In the genomic region with DNA sequence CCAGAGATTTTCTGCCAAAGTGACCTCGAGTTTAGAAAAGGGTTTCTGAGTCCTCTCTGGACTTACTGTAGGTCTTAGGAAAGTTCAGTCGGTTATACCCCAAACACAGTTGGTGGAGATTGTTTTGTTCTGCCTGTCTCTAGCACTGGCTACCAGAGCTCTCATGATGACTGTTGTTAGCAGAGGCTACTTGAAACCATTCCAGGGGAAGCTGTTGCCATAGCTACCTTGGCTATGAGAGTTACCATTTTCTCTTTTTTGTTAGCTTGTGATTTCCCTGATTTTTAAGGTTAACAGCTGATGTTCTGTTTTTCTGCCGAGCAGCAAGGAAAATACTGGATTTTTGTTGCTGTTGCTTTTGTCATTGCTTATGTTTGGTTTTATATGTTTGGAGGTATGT, we compare ENCODE assay signal across 9 cellular contexts. TPM values are rescaled to one million over a fixed set of nuclear protein-coding genes. Genes with fewer than 3 reads are reported as not detected.
A peak's percentile ranks its signal among the peaks of the same experiment; 100 is the strongest.
DNase-seq lines count a peak whose midpoint lies in the region; ATAC-seq, FAIRE-seq and TF ChIP-seq lines count a peak whose summit lies in the region.
"Had no signal": no experiment of that assay in that cellular context is flagged by ENCODE, and none has a peak within 500 bp of the region (broad histone marks: within the 10 kb centered on the region; RNA-seq: fewer than 3 reads in every experiment).

No MANE protein-coding gene starts in this region.

- TF ChIP-seq CTCF in AG10803 (conservative IDR thresholded peaks at IDR 0.05; ENCODE audit: low read length) (no peak), bronchial epithelial cell (IDR thresholded peaks at IDR 0.05; ENCODE audit: insufficient read depth, low read length, severe bottlenecking) (no peak)

- FAIRE-seq in bronchial epithelial cell (lab: Jason Lieb, UNC): no peak

- no peaks in the 10 kb centered on the region for H3K27me3 Mint-ChIP-seq in stimulated activated naive B cell treated with anti-CD40 and anti-IgM and Interleukin-4, amounts not matched to agents 10 μg/mL and 1 μg/mL and 100 μg/mL, for 72 hours

- H3K36me3 Mint-ChIP-seq in stimulated activated naive B cell treated with anti-CD40 and anti-IgM and Interleukin-4, amounts not matched to agents 10 μg/mL and 1 μg/mL and 100 μg/mL, for 72 hours: peaks cover 33 to 37% of the 10 kb centered on the region in 2 donors

- H3K27me3 ChIP-seq in bronchial epithelial cell (ENCODE audit: control insufficient read depth, insufficient read depth, low read length): no peaks in the 10 kb centered on the region

- H3K36me3 ChIP-seq in bronchial epithelial cell (ENCODE audit: control insufficient read depth, insufficient read depth, low read length): no peaks in the 10 kb centered on the region

- no peak overlapping the region for H3K27ac Mint-ChIP-seq in stimulated activated naive B cell treated with anti-CD40 and anti-IgM and Interleukin-4, amounts not matched to agents 10 μg/mL and 1 μg/mL and 100 μg/mL, for 72 hours

- H3K4me1 Mint-ChIP-seq in stimulated activated naive B cell treated with anti-CD40 and anti-IgM and Interleukin-4, amounts not matched to agents 10 μg/mL and 1 μg/mL and 100 μg/mL, for 72 hours: peaks cover 0 to 8% of the 10 kb centered on the region in 2 donors

- no peak for ATAC-seq in HG02884 (IDR thresholded peaks at IDR 0.05; ENCODE audit: unreplicated experiment)
- no peak for ATAC-seq in stimulated activated naive B cell treated with anti-CD40 and anti-IgM and Interleukin-4, amounts not matched to agents 10 μg/mL and 1 μg/mL and 100 μg/mL, for 72 hours (replicated peaks)

- DNase-seq in AG10803 (ENCODE audit: low read depth): peak; percentile 40
- peak; percentile 49 for DNase-seq in NCI-H187 treated with DMSO at 0.1 percent for 48 hours (lab: John Stamatoyannopoulos, UW)
- peak; percentile 52 for DNase-seq in bronchial epithelial cell (ENCODE audit: low read depth)
- peak; percentile 64 for DNase-seq in medulla oblongata (ENCODE audit: extremely low spot score)
- DNase-seq in CD1c-positive myeloid dendritic cell (ENCODE audit: extremely low spot score): no peak
- no peak for DNase-seq in stimulated activated naive B cell treated with anti-CD40 and anti-IgM and Interleukin-4, amounts not matched to agents 10 μg/mL and 1 μg/mL and 100 μg/mL, for 72 hours
- no peak for DNase-seq in hepatic stellate cell (ENCODE audit: low spot score)
- DNase-seq: DND-41 had no signal

- H3K4me3 ChIP-seq in AG10803 (ENCODE audit: low read length): no peak overlapping the region
- H3K4me3 ChIP-seq in bronchial epithelial cell (ENCODE audit: low read depth, low read length): no peak overlapping the region

- H3K9me3 Mint-ChIP-seq in stimulated activated naive B cell treated with anti-CD40 and anti-IgM and Interleukin-4, amounts not matched to agents 10 μg/mL and 1 μg/mL and 100 μg/mL, for 72 hours: no peaks in the 10 kb centered on the region

- H3K4me3 Mint-ChIP-seq in stimulated activated naive B cell treated with anti-CD40 and anti-IgM and Interleukin-4, amounts not matched to agents 10 μg/mL and 1 μg/mL and 100 μg/mL, for 72 hours: no peak overlapping the region

RNA-seq across cellular contexts. Expression of gene ABHD2, which starts 26.7 kb away (rescaled TPM):
- total RNA-seq in bronchial epithelial cell: 33.5 and 35.5 TPM in 2 replicates

Comparison
In these comparisons a context has a peak if more than half of its experiments do, and no peak if none do; other contexts are left out.
1. DNase-seq: peak in AG10803 (single experiment), NCI-H187 treated with DMSO at 0.1 percent for 48 hours (single experiment), bronchial epithelial cell (single experiment) and medulla oblongata (single experiment); none in CD1c-positive myeloid dendritic cell (single experiment), stimulated activated naive B cell treated with anti-CD40 and anti-IgM and Interleukin-4, amounts not matched to agents 10 μg/mL and 1 μg/mL and 100 μg/mL, for 72 hours (single experiment) and hepatic stellate cell (single experiment).